ENCODE assay signal across 15 cellular contexts in the genomic region with DNA sequence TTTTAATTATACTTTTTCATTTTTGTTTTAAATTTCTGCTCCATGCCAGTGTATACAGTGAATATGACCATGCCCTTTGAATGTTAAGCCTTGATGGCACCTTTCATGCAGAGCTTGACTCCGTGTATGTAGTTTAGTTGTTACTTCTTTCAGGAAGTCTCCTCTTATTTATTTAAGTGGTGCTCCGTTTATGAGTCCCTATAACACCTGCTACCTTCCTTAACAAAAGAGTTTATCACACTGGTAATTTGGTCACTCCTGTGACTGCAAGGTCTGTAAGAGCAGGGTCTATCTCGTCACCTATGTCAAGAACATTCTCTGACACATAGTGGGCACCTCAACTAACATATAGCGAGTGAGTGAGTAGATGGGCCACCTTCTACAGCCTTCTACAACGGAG.
"Had no signal": no experiment of that assay in that cellular context is flagged by ENCODE, and none has a peak within 500 bp of the region (broad histone marks: within the 10 kb centered on the region; RNA-seq: fewer than 3 reads in every experiment).

No MANE protein-coding gene starts in this region.

- H3K27me3 ChIP-seq: right atrium auricular region, thyroid gland, vagina had no signal

- DNase-seq: activated CD4-positive, alpha-beta T cell treated with anti-CD3 and anti-CD28 coated beads, Interleukin-2, amount 10 ng/mL, durations not matched to agents 7 days and 5 days; activated CD4-positive, CD25-positive, alpha-beta regulatory T cell; activated CD8-positive, alpha-beta memory T cell treated with anti-CD3 and anti-CD28 coated beads for 24 hours; activated naive CD4-positive, alpha-beta T cell treated with anti-CD3 and anti-CD28 coated beads for 36 hours; caudate nucleus; cortex of kidney; effector memory CD4-positive, alpha-beta T cell; kidney; naive B cell; posterior cingulate gyrus; small intestine; thyroid gland had no signal

- H3K9me3 ChIP-seq: right atrium auricular region, thyroid gland, vagina had no signal

- H3K4me1 Mint-ChIP-seq: activated CD4-positive, alpha-beta T cell treated with anti-CD3 and anti-CD28 coated beads, Interleukin-2, amount 10 ng/mL, durations not matched to agents 7 days and 5 days; activated T-helper 17 cell treated with anti-CD3 and anti-CD28 coated beads, Interleukin-2, amount 50 U/mL, for 72 hours; naive B cell had no signal

- H3K27me3 Mint-ChIP-seq: activated CD4-positive, alpha-beta T cell treated with anti-CD3 and anti-CD28 coated beads, Interleukin-2, amount 10 ng/mL, durations not matched to agents 7 days and 5 days had no signal

- H3K36me3 ChIP-seq: right atrium auricular region, thyroid gland, vagina had no signal

- H3K27ac Mint-ChIP-seq: activated CD4-positive, alpha-beta T cell treated with anti-CD3 and anti-CD28 coated beads, Interleukin-2, amount 10 ng/mL, durations not matched to agents 7 days and 5 days; activated naive CD4-positive, alpha-beta T cell treated with anti-CD3 and anti-CD28 coated beads for 36 hours; activated T-helper 17 cell treated with anti-CD3 and anti-CD28 coated beads, Interleukin-2, amount 50 U/mL, for 72 hours; naive B cell had no signal

- H3K4me3 ChIP-seq: right atrium auricular region, thyroid gland, vagina had no signal

- H3K4me3 Mint-ChIP-seq: activated CD4-positive, alpha-beta T cell treated with anti-CD3 and anti-CD28 coated beads, Interleukin-2, amount 10 ng/mL, durations not matched to agents 7 days and 5 days; activated naive CD4-positive, alpha-beta T cell treated with anti-CD3 and anti-CD28 coated beads for 36 hours; activated T-helper 17 cell treated with anti-CD3 and anti-CD28 coated beads, Interleukin-2, amount 50 U/mL, for 72 hours; naive B cell had no signal

- H3K27ac ChIP-seq: thyroid gland, vagina had no signal

- H3K36me3 Mint-ChIP-seq: naive B cell had no signal

- H3K9me3 Mint-ChIP-seq: activated CD4-positive, alpha-beta T cell treated with anti-CD3 and anti-CD28 coated beads, Interleukin-2, amount 10 ng/mL, durations not matched to agents 7 days and 5 days; activated naive CD4-positive, alpha-beta T cell treated with anti-CD3 and anti-CD28 coated beads for 36 hours; activated T-helper 17 cell treated with anti-CD3 and anti-CD28 coated beads, Interleukin-2, amount 50 U/mL, for 72 hours had no signal
